Comparison of ENCODE assay signal across 14 cellular contexts in the genomic region with DNA sequence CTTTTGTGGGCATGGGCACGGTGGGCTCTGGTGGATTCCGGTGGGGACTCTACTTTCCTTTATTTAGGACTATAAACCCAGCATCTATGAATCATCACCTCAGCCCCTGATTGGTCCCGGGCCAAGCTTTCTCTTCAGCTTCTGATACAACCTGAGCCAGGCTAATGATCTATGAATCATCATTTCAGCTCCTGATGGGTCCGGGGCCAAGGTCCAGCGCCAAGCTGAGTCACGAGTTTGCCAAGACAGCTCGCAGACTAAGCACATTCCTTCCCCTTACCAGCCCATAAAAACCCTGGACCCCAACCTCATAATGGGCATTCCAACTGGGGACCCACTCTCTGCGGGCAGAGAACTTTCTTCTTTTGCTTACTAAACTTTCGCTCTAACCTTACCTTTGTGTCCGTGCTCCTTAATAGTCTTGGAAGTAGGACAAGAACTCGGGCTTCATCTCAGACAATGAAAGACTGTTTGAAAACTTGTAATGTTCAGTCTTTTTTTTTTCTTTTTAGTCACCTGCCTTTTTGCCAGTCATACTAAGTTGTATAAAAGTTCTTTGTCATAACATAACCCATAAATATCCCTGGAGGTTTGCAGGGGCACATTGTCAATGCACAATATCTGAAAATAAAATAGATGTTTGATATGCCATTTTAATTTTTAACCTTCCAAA.
A peak's percentile ranks its signal among the peaks of the same experiment; 100 is the strongest.
DNase-seq lines count a peak whose midpoint lies in the region; ATAC-seq and TF ChIP-seq lines count a peak whose summit lies in the region.
"Had no signal": no experiment of that assay in that cellular context is flagged by ENCODE, and none has a peak within 500 bp of the region (broad histone marks: within the 10 kb centered on the region; RNA-seq: fewer than 3 reads in every experiment).

No MANE protein-coding gene starts in this region.

- peak overlapping the region; percentile 18 for H3K4me3 ChIP-seq in astrocyte of the cerebellum (ENCODE audit: low read depth, low read length)
- H3K4me3 ChIP-seq: heart left ventricle had no signal

- no peak for ATAC-seq in HG02571 (IDR thresholded peaks at IDR 0.05; ENCODE audit: unreplicated experiment)
- no peak for ATAC-seq in GM18511 (IDR thresholded peaks at IDR 0.05; ENCODE audit: unreplicated experiment)
- ATAC-seq: heart left ventricle had no signal

- DNase-seq in ACHN (peak; percentile 97), HuH-7 (ENCODE audit: low spot score) (peak; percentile 46), astrocyte of the cerebellum (ENCODE audit: low read depth) (peak; percentile 93), kidney tubule cell (ENCODE audit: low spot score) (peak; percentile 94), GM19238 (ENCODE audit: insufficient read length, low spot score) (no peak), T-helper 9 cell (no peak)
- DNase-seq: activated CD4-positive, alpha-beta memory T cell treated with anti-CD3 and anti-CD28 coated beads, Interleukin-2, amount 10 ng/mL, durations not matched to agents 7 days and 5 days; AML-193; heart left ventricle; naive B cell; NCI-H1092 treated with DMSO at 0.1 percent for 48 hours; Right ventricle myocardium superior had no signal

- in situ Hi-C loops in ACHN (cut with HindIII; ENCODE audit: low pct_ligation_motif_present, low pct_unique_long_range_greater_than_20kb, low sequenced_read_pairs) (no loop called here), astrocyte of the cerebellum (cut with HindIII; ENCODE audit: low sequenced_read_pairs) (no loop called here)

- no peak for TF ChIP-seq CTCF in astrocyte of the cerebellum (IDR thresholded peaks at IDR 0.05; ENCODE audit: low read depth, low read length, missing control alignments)

Comparison
In these comparisons a context has a peak if more than half of its experiments do, and no peak if none do; other contexts are left out.
1. DNase-seq: peak in ACHN (single experiment), HuH-7 (single experiment), astrocyte of the cerebellum (single experiment) and kidney tubule cell (single experiment); none in GM19238 (single experiment) and T-helper 9 cell (single experiment).